ENCODE assay signal across 9 cellular contexts in the genomic region with DNA sequence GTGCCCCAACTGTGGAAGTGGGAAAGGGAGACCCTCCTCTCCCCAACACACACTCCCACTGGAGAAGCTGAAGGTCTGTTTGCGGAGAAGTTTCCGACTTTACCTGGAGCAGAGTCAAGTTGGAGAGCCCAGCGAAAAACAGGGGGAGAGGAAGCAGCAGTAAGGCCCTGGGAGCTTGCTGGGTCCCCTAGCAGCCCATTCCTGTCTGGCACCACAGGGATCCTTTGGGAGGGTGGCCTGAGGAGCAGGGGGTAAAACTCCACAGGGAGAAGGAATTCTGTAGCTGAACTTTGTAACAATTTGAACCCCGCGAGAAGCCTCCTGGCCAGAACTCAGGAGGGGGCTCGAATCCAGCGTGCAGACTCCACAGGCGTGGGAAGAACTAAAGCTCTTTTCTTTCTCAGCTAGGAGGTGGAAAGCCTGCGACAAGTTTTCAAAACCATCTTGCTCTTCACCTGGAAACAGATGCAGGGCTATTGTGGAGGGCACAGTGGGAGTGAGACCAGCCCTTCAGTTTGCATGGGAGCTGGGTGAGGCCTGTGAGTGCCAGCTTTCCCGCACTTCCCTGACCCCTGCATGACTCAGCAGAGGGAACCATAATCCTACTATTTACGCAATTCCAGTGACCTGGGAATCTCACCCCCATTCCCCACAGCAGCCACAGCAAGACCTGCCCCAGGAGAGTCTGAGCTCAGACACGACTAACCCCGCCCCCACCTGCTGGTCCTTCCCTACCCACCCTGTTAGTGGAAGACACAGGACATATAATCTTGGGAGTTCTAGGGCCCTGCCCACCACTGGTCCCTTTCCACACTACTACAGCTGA. TPM values are rescaled to one million over a fixed set of nuclear protein-coding genes. Genes with fewer than 3 reads are reported as not detected.
A peak's percentile ranks its signal among the peaks of the same experiment; 100 is the strongest.
DNase-seq lines count a peak whose midpoint lies in the region; ATAC-seq and TF ChIP-seq lines count a peak whose summit lies in the region.
"Had no signal": no experiment of that assay in that cellular context is flagged by ENCODE, and none has a peak within 500 bp of the region (broad histone marks: within the 10 kb centered on the region; RNA-seq: fewer than 3 reads in every experiment).

No MANE protein-coding gene starts in this region.

- no peak for DNase-seq in activated naive CD4-positive, alpha-beta T cell (lab: John Stamatoyannopoulos, UW)
- DNase-seq in breast epithelium (ENCODE audit: low spot score in 2 of 2) (no peak), lung microvascular endothelial cell (ENCODE audit: low read depth in 2 of 2) (peak; percentile 76 to 82), transverse colon (peak; percentile 51), HPDE6-E6E7 (ENCODE audit: extremely low spot score) (no peak)
- DNase-seq: DND-41 had no signal

- peaks cover 9% of the 10 kb centered on the region for H3K9me3 Mint-ChIP-seq in activated naive CD4-positive, alpha-beta T cell treated with anti-CD3 and anti-CD28 coated beads, Interleukin-2, amount 50 U/mL, for 24 hours

- TF ChIP-seq POLR2A in breast epithelium (IDR thresholded peaks at IDR 0.05) (no peak), transverse colon (IDR thresholded peaks at IDR 0.05) (no peak)

- H3K4me3 ChIP-seq in breast epithelium, result peak overlapping the region in 2 of 3 donors; percentile 66 to 75
- peak overlapping the region in 1 of 4 donors; percentile 10 for H3K4me3 ChIP-seq in transverse colon

- intact Hi-C loops in breast epithelium (cut with DNase I; ENCODE audit: low total_unique reads) (no loop called here), transverse colon (cut with DNase I; ENCODE audit: low total_unique reads) (no loop called here)

- TF ChIP-seq CTCF in breast epithelium (IDR thresholded peaks at IDR 0.05) (no peak), transverse colon (IDR thresholded peaks at IDR 0.05) (no peak)

- peak overlapping the region; percentile 86 for H3K27ac Mint-ChIP-seq in activated naive CD4-positive, alpha-beta T cell treated with anti-CD3 and anti-CD28 coated beads, Interleukin-2, amount 50 U/mL, for 24 hours

- H3K9me3 ChIP-seq in breast epithelium (no peaks in the 10 kb centered on the region), transverse colon (no peaks in the 10 kb centered on the region)

- H3K27ac ChIP-seq in breast epithelium (peak overlapping the region; percentile 83 to 95), transverse colon (peak overlapping the region; percentile 79 to 86 (median 81))

- no peaks in the 10 kb centered on the region for H3K27me3 ChIP-seq in breast epithelium
- H3K27me3 ChIP-seq in transverse colon, result no peaks in the 10 kb centered on the region

- H3K27me3 Mint-ChIP-seq in activated naive CD4-positive, alpha-beta T cell treated with anti-CD3 and anti-CD28 coated beads, Interleukin-2, amount 50 U/mL, for 24 hours, result no peaks in the 10 kb centered on the region

- in situ Hi-C loops in transverse colon (cut with MboI; ENCODE audit: low pct_ligation_motif_present in 1 of 4, low pct_unique_long_range_greater_than_20kb in 1 of 4, low sequenced_read_pairs in 3 of 4), result no loop called here

- ATAC-seq in GM18907 (IDR thresholded peaks at IDR 0.05; ENCODE audit: unreplicated experiment) (no peak), GM21390 (IDR thresholded peaks at IDR 0.05; ENCODE audit: unreplicated experiment) (no peak)

- H3K4me1 ChIP-seq in breast epithelium, result no peaks in the 10 kb centered on the region
- H3K4me1 ChIP-seq in transverse colon, result peaks cover 10 to 31% (median 28%) of the 10 kb centered on the region in 4 donors

- no peak for TF ChIP-seq EP300 in transverse colon (IDR thresholded peaks at IDR 0.05; ENCODE audit: low read depth)

- no peaks in the 10 kb centered on the region for H3K36me3 Mint-ChIP-seq in activated naive CD4-positive, alpha-beta T cell treated with anti-CD3 and anti-CD28 coated beads, Interleukin-2, amount 50 U/mL, for 24 hours

- H3K4me1 Mint-ChIP-seq in activated naive CD4-positive, alpha-beta T cell treated with anti-CD3 and anti-CD28 coated beads, Interleukin-2, amount 50 U/mL, for 24 hours, result peaks cover 81% of the 10 kb centered on the region

- peak overlapping the region; percentile 87 for H3K4me3 Mint-ChIP-seq in activated naive CD4-positive, alpha-beta T cell treated with anti-CD3 and anti-CD28 coated beads, Interleukin-2, amount 50 U/mL, for 24 hours

- H3K36me3 ChIP-seq in breast epithelium (no peaks in the 10 kb centered on the region), transverse colon (no peaks in the 10 kb centered on the region)

- WGBS in transverse colon (ENCODE audit: low coverage in 1 of 2), 2 donors, result 40 to 76% methylated on average over 1 to 11 of the region's 13 CpGs

RNA-seq across cellular contexts. Expression of a gene that starts 25.8 kb away (rescaled TPM):
- total RNA-seq in breast epithelium (10 to 100 TPM in 2 of 3 donors, 1 to 10 TPM in 1; 8.0 to 12.8 (median 10.8) TPM), lung microvascular endothelial cell (38.5 and 70.2 TPM in 2 replicates), transverse colon (1 to 10 TPM; 1.4 to 8.7 (median 6.1) TPM)

RNA-seq across cellular contexts. Expression of a gene that starts 35.6 kb away (rescaled TPM):
- 10 to 100 TPM; 35.1 to 53.6 (median 51.8) TPM for total RNA-seq in breast epithelium
- total RNA-seq in lung microvascular endothelial cell, result 3.8 and 21.8 TPM in 2 replicates
- 100 to 1,000 TPM in 2 of 4 donors, 10 to 100 TPM in 2; 22.3 to 140 (median 88.4) TPM for total RNA-seq in transverse colon

Comparison
In these comparisons a context has a peak if more than half of its experiments do, and no peak if none do; other contexts are left out.
1. DNase-seq: peak in lung microvascular endothelial cell (2 of 2) and transverse colon (single experiment); none in activated naive CD4-positive, alpha-beta T cell (0 of 4), breast epithelium (0 of 2) and HPDE6-E6E7 (single experiment).